11 cellular contexts compared by ENCODE assay signal in genomic region chr11:18617688-18618340, GRCh38. TPM values are rescaled to one million over a fixed set of nuclear protein-coding genes. Genes with fewer than 3 reads are reported as not detected.
DNase-seq lines count a peak whose midpoint lies in the region; ATAC-seq and TF ChIP-seq lines count a peak whose summit lies in the region.
"Had no signal": no experiment of that assay in that cellular context is flagged by ENCODE, and none has a peak within 500 bp of the region (broad histone marks: within the 10 kb centered on the region; RNA-seq: fewer than 3 reads in every experiment).

No MANE protein-coding gene starts in this region.

- no peak overlapping the region for H3K4me2 ChIP-seq in GM23338

- H3K27me3 ChIP-seq in ACC112 (ENCODE audit: insufficient read depth, low read length) (no peaks in the 10 kb centered on the region), GM23338 (ENCODE audit: insufficient read depth) (no peaks in the 10 kb centered on the region)

- H3K4me3 Mint-ChIP-seq in GM23338 = no peak overlapping the region
- H3K4me3 Mint-ChIP-seq: naive B cell had no signal

- peaks cover 61% of the 10 kb centered on the region for H3K79me2 ChIP-seq in ACC112 (ENCODE audit: control insufficient read depth, insufficient read depth, low read length, unreplicated experiment)
- H3K79me2 ChIP-seq in GM23338 (replicated peaks; ENCODE audit: insufficient read depth) = peaks cover 60% of the 10 kb centered on the region

- peaks cover 13% of the 10 kb centered on the region; the same call in 1 of the 2 replicates for H3K36me3 ChIP-seq in ACC112 (ENCODE audit: insufficient read depth, low read length)
- H3K36me3 ChIP-seq in GM23338 (ENCODE audit: insufficient read depth) = peaks cover 3% of the 10 kb centered on the region; the same call in 1 of the 2 replicates

- no peaks in the 10 kb centered on the region for H3K27me3 Mint-ChIP-seq in GM23338 (ENCODE audit: insufficient read depth, low read depth, poor library complexity)
- H3K27me3 Mint-ChIP-seq: naive B cell had no signal

- H3K9me3 Mint-ChIP-seq in GM23338 = no peaks in the 10 kb centered on the region
- H3K9me3 Mint-ChIP-seq: naive B cell had no signal

- H3K27ac ChIP-seq in ACC112 (ENCODE audit: low read depth, low read length) (peak overlapping the region; percentile 28), GM23338 (ENCODE audit: low read depth) (no peak overlapping the region)

- H3K27ac Mint-ChIP-seq in GM23338 = no peak overlapping the region

- H3K4me1 ChIP-seq in ACC112 (ENCODE audit: control insufficient read depth, insufficient read depth, low read length, unreplicated experiment) (peaks cover 26% of the 10 kb centered on the region), GM23338 (ENCODE audit: insufficient read depth) (no peaks in the 10 kb centered on the region)

- no peaks in the 10 kb centered on the region for H3K4me1 Mint-ChIP-seq in GM23338

- H2AFZ ChIP-seq in ACC112 (ENCODE audit: low read length, unreplicated experiment) (no peak overlapping the region), GM23338 (no peak overlapping the region)

- TF ChIP-seq CTCF in fibroblast of villous mesenchyme (IDR thresholded peaks at IDR 0.05; ENCODE audit: insufficient read depth, low read depth, low read length) (no peak), GM23338 (conservative IDR thresholded peaks at IDR 0.05; ENCODE audit: low read depth in 2 of 2) (no peak)

- H3K36me3 Mint-ChIP-seq in GM23338 (ENCODE audit: low read depth) = peaks cover 16% of the 10 kb centered on the region

- DNase-seq in T-helper 9 cell = peak; percentile 17
- DNase-seq in fibroblast of villous mesenchyme (ENCODE audit: low read depth) = peak; percentile 49
- no peak for DNase-seq in DMS 273 (lab: John Stamatoyannopoulos, UW; ENCODE audit: unreplicated experiment)
- DNase-seq in NCI-H1105 (lab: John Stamatoyannopoulos, UW) = no peak
- no peak for DNase-seq in GM23338 (ENCODE audit: low spot score)
- DNase-seq: amygdala, naive B cell had no signal

- ATAC-seq in GM21423 (IDR thresholded peaks at IDR 0.05; ENCODE audit: unreplicated experiment) (peak; percentile 45), GM21526 (IDR thresholded peaks at IDR 0.05; ENCODE audit: low FRiP score, unreplicated experiment) (no peak), GM23338 (no peak)
- ATAC-seq: K562 had no signal

- no peaks in the 10 kb centered on the region for H3F3A ChIP-seq in GM23338 (replicated peaks; ENCODE audit: low read depth)

- H3K4me3 ChIP-seq in ACC112 (ENCODE audit: low read depth, low read length) (peak overlapping the region; percentile 52; the same call in 1 of the 2 replicates), fibroblast of villous mesenchyme (ENCODE audit: low read depth, low read length) (no peak overlapping the region), GM23338 (no peak overlapping the region)
- H3K4me3 ChIP-seq: K562 had no signal

- H4K20me1 ChIP-seq in GM23338 (replicated peaks; ENCODE audit: insufficient read depth) = peaks cover 15% of the 10 kb centered on the region

- H3K9me2 ChIP-seq in GM23338 (ENCODE audit: insufficient read depth) = no peaks in the 10 kb centered on the region

TF ChIP-seq in GM23338, 12 proteins besides CTCF, POLR2A, EP300 and RAD21 (continues in another document):
- no peak for TF ChIP-seq NANOG (IDR thresholded peaks at IDR 0.05; ENCODE audit: borderline replicate concordance)
- TF ChIP-seq REST (IDR thresholded peaks at IDR 0.05; ENCODE audit: unreplicated experiment) = no peak
- TF ChIP-seq STAT1 (IDR thresholded peaks at IDR 0.05; ENCODE audit: unreplicated experiment) = no peak
- TF ChIP-seq ZNF114 (CRISPR knock-in tag; IDR thresholded peaks at IDR 0.05) = no peak
- TF ChIP-seq ZNF331 (CRISPR knock-in tag; IDR thresholded peaks at IDR 0.05; ENCODE audit: low read depth) = no peak
- no peak for TF ChIP-seq CREB1 (CRISPR knock-in tag; IDR thresholded peaks at IDR 0.05; ENCODE audit: low read depth)

RNA-seq across cellular contexts. Expression of gene SPTY2D1, which starts 16.3 kb away (rescaled TPM):
- 17.7 and 20.7 TPM in 2 replicates for total RNA-seq in fibroblast of villous mesenchyme
- total RNA-seq in GM23338 (2014; rRNA removed; shearing (Covaris generic)) = 14.1 TPM in 2 replicates
- polyA plus RNA-seq in GM23338 (2016; fragmentation: Nextera tagmentation; extraction: Ambion mirVana) = 5.4 and 5.9 TPM in 2 replicates

RNA-seq across cellular contexts. Expression of gene MISFA, which starts 18.2 kb away (rescaled TPM):
- under 0.01 and 0.32 TPM in 2 replicates for total RNA-seq in fibroblast of villous mesenchyme
- total RNA-seq in GM23338 (2014; rRNA removed; shearing (Covaris generic)) = 1.7 TPM in 1 of 2 replicates, not detected in the other
- polyA plus RNA-seq in GM23338 (2016; fragmentation: Nextera tagmentation; extraction: Ambion mirVana) = 5.1 and 7.9 TPM in 2 replicates

RNA-seq across cellular contexts. Expression of gene UEVLD, which starts 29.3 kb away (rescaled TPM):
- 27.7 and 33.2 TPM in 2 replicates for total RNA-seq in fibroblast of villous mesenchyme
- total RNA-seq in GM23338 (2014; rRNA removed; shearing (Covaris generic)) = 11.8 and 12.7 TPM in 2 replicates
- polyA plus RNA-seq in GM23338 (2016; fragmentation: Nextera tagmentation; extraction: Ambion mirVana) = 6.0 and 10.2 TPM in 2 replicates

Comparison
In these comparisons a context has a peak if more than half of its experiments do, and no peak if none do; other contexts are left out.
1. DNase-seq: peak in T-helper 9 cell (single experiment) and fibroblast of villous mesenchyme (single experiment); none in DMS 273 (single experiment), NCI-H1105 (single experiment) and GM23338 (single experiment).